10 cellular contexts compared by ENCODE assay signal in genomic region chr10:63670291-63670898, GRCh38.
DNase-seq lines count a peak whose midpoint lies in the region; ATAC-seq and TF ChIP-seq lines count a peak whose summit lies in the region.
"Had no signal": no experiment of that assay in that cellular context is flagged by ENCODE, and none has a peak within 500 bp of the region (broad histone marks: within the 10 kb centered on the region; RNA-seq: fewer than 3 reads in every experiment).

No MANE protein-coding gene starts in this region.

- TF ChIP-seq CTCF in GM10248 (IDR thresholded peaks at IDR 0.05; ENCODE audit: control extremely low read depth, extremely low read depth, low read depth, missing control alignments) (no peak), endodermal cell (conservative IDR thresholded peaks at IDR 0.05) (no peak), neural progenitor cell (IDR thresholded peaks at IDR 0.05) (no peak), tibial artery (IDR thresholded peaks at IDR 0.05) (no peak)

- H3K4me1 ChIP-seq in endodermal cell (ENCODE audit: control insufficient read depth, insufficient read depth, low read length) (no peaks in the 10 kb centered on the region), neural progenitor cell (peaks cover 20% of the 10 kb centered on the region), tibial artery (peaks cover 0 to 18% (median 7%) of the 10 kb centered on the region in 4 donors)

- intact Hi-C loops in tibial artery (cut with DNase I; ENCODE audit: low total_unique reads): no loop called here

- peaks cover 3% of the 10 kb centered on the region for H3F3A ChIP-seq in neural progenitor cell (ENCODE audit: low read depth)

- POLR2A ChIA-PET in GM10248 (lab: Yijun Ruan, JAX): no interaction called here

- H3K4me3 Mint-ChIP-seq in endodermal cell (no peak overlapping the region), neural progenitor cell (no peak overlapping the region)
- no peak overlapping the region for H3K4me3 Mint-ChIP-seq in activated naive CD4-positive, alpha-beta T cell treated with anti-CD3 and anti-CD28 coated beads, Interleukin-2, amount 10 ng/mL, durations not matched to agents 7 days and 5 days
- H3K4me3 Mint-ChIP-seq: activated naive CD4-positive, alpha-beta T cell treated with anti-CD3 and anti-CD28 coated beads, Interleukin-2, amount 50 U/mL, for 24 hours had no signal

- peak; percentile 32 for DNase-seq in GM10248 (ENCODE audit: extremely low spot score)
- DNase-seq in endodermal cell: peak; percentile 66
- no peak for DNase-seq in neural progenitor cell (ENCODE audit: low spot score)
- DNase-seq in NAMALWA (ENCODE audit: low spot score): no peak
- DNase-seq in activated naive CD4-positive, alpha-beta T cell treated with anti-CD3 and anti-CD28 coated beads, Interleukin-2, amount 10 ng/mL, durations not matched to agents 7 days and 5 days: no peak
- DNase-seq in tibial artery: no peak
- no peak for DNase-seq in LoVo (ENCODE audit: low spot score)
- DNase-seq: DND-41 had no signal

- H3K27me3 Mint-ChIP-seq in endodermal cell (ENCODE audit: insufficient read depth) (no peaks in the 10 kb centered on the region), neural progenitor cell (ENCODE audit: insufficient read depth, low read depth) (no peaks in the 10 kb centered on the region)
- H3K27me3 Mint-ChIP-seq in activated naive CD4-positive, alpha-beta T cell treated with anti-CD3 and anti-CD28 coated beads, Interleukin-2, amount 10 ng/mL, durations not matched to agents 7 days and 5 days: peaks cover 15% of the 10 kb centered on the region

- H3K79me2 ChIP-seq in neural progenitor cell (ENCODE audit: low read depth): no peaks in the 10 kb centered on the region

- no peaks in the 10 kb centered on the region for H4K20me1 ChIP-seq in neural progenitor cell (ENCODE audit: low read depth)

- 50 to 65% methylated on average over 7 to 10 of the region's 10 CpGs for WGBS in endodermal cell (ENCODE audit: insufficient coverage in 1 of 2, insufficient read length in 1 of 2), 2 experiments

- H3K4me1 Mint-ChIP-seq in endodermal cell (peaks cover 31% of the 10 kb centered on the region), neural progenitor cell (peaks cover 23% of the 10 kb centered on the region)
- no peaks in the 10 kb centered on the region for H3K4me1 Mint-ChIP-seq in activated naive CD4-positive, alpha-beta T cell treated with anti-CD3 and anti-CD28 coated beads, Interleukin-2, amount 10 ng/mL, durations not matched to agents 7 days and 5 days
- H3K4me1 Mint-ChIP-seq: activated naive CD4-positive, alpha-beta T cell treated with anti-CD3 and anti-CD28 coated beads, Interleukin-2, amount 50 U/mL, for 24 hours had no signal

- CTCF ChIA-PET in GM10248 (lab: Yijun Ruan, JAX): interaction anchor here (0.8 to 5.6 kb wide), 8 partner anchors 10 to 503 kb away, joined by 3 to 28 read pairs (median 4); no protein-coding TSS in a partner anchor
- CTCF ChIA-PET in activated naive CD4-positive, alpha-beta T cell treated with anti-CD3 and anti-CD28 coated beads, Interleukin-2, amount 10 ng/mL, durations not matched to agents 7 days and 5 days (lab: Charles Lee): interaction anchor here (1.2 kb wide), 1 partner anchor 50 kb away, joined by 3 read pairs; no protein-coding TSS in a partner anchor

- H3K9me3 Mint-ChIP-seq in endodermal cell (no peaks in the 10 kb centered on the region), neural progenitor cell (no peaks in the 10 kb centered on the region)
- H3K9me3 Mint-ChIP-seq in activated naive CD4-positive, alpha-beta T cell treated with anti-CD3 and anti-CD28 coated beads, Interleukin-2, amount 10 ng/mL, durations not matched to agents 7 days and 5 days: no peaks in the 10 kb centered on the region
- H3K9me3 Mint-ChIP-seq: activated naive CD4-positive, alpha-beta T cell treated with anti-CD3 and anti-CD28 coated beads, Interleukin-2, amount 50 U/mL, for 24 hours had no signal

- H3K4me3 ChIP-seq in endodermal cell (ENCODE audit: low read length) (no peak overlapping the region), neural progenitor cell (no peak overlapping the region), tibial artery (no peak overlapping the region)

- H3K27me3 ChIP-seq in endodermal cell (ENCODE audit: control insufficient read depth, insufficient read depth, low read length, poor library complexity, severe bottlenecking) (no peaks in the 10 kb centered on the region), neural progenitor cell (no peaks in the 10 kb centered on the region), tibial artery (no peaks in the 10 kb centered on the region)

- H3K36me3 Mint-ChIP-seq in endodermal cell (ENCODE audit: low read depth): no peaks in the 10 kb centered on the region
- H3K36me3 Mint-ChIP-seq in neural progenitor cell: no peaks in the 10 kb centered on the region
- H3K36me3 Mint-ChIP-seq in activated naive CD4-positive, alpha-beta T cell treated with anti-CD3 and anti-CD28 coated beads, Interleukin-2, amount 10 ng/mL, durations not matched to agents 7 days and 5 days: no peaks in the 10 kb centered on the region
- H3K36me3 Mint-ChIP-seq: activated naive CD4-positive, alpha-beta T cell treated with anti-CD3 and anti-CD28 coated beads, Interleukin-2, amount 50 U/mL, for 24 hours had no signal

- H3K36me3 ChIP-seq in endodermal cell (ENCODE audit: control insufficient read depth, insufficient read depth, low read length) (no peaks in the 10 kb centered on the region), neural progenitor cell (no peaks in the 10 kb centered on the region), tibial artery (no peaks in the 10 kb centered on the region)

- no peak overlapping the region for H3K27ac ChIP-seq in endodermal cell (ENCODE audit: low read depth, low read length)
- H3K27ac ChIP-seq in neural progenitor cell: no peak overlapping the region
- no peak overlapping the region for H3K27ac ChIP-seq in tibial artery

- peak overlapping the region; percentile 84 for H2AFZ ChIP-seq in neural progenitor cell (replicated peaks)

- ATAC-seq in HG02884 (IDR thresholded peaks at IDR 0.05; ENCODE audit: unreplicated experiment): peak; percentile 66

- H3K9ac ChIP-seq in endodermal cell (ENCODE audit: extremely low read depth, low read length, poor library complexity, severe bottlenecking) (no peak overlapping the region), neural progenitor cell (no peak overlapping the region)

- H3K9me3 ChIP-seq in endodermal cell (ENCODE audit: control insufficient read depth, low read length): no peaks in the 10 kb centered on the region
- H3K9me3 ChIP-seq in neural progenitor cell (ENCODE audit: low read depth): no peaks in the 10 kb centered on the region
- H3K9me3 ChIP-seq in tibial artery: no peaks in the 10 kb centered on the region

- peak overlapping the region; percentile 82 for H3K27ac Mint-ChIP-seq in endodermal cell
- H3K27ac Mint-ChIP-seq in neural progenitor cell: no peak overlapping the region
- no peak overlapping the region for H3K27ac Mint-ChIP-seq in activated naive CD4-positive, alpha-beta T cell treated with anti-CD3 and anti-CD28 coated beads, Interleukin-2, amount 10 ng/mL, durations not matched to agents 7 days and 5 days
- H3K27ac Mint-ChIP-seq: activated naive CD4-positive, alpha-beta T cell treated with anti-CD3 and anti-CD28 coated beads, Interleukin-2, amount 50 U/mL, for 24 hours had no signal

- peak overlapping the region; percentile 48 for H3K4me2 ChIP-seq in neural progenitor cell

Comparison
In these comparisons a context has a peak if more than half of its experiments do, and no peak if none do; other contexts are left out.
1. DNase-seq: peak in GM10248 (single experiment) and endodermal cell (single experiment); none in neural progenitor cell (single experiment), NAMALWA (single experiment), activated naive CD4-positive, alpha-beta T cell treated with anti-CD3 and anti-CD28 coated beads, Interleukin-2, amount 10 ng/mL, durations not matched to agents 7 days and 5 days (single experiment), tibial artery (0 of 2) and LoVo (single experiment).